Comparison of ENCODE assay signal across 19 cellular contexts in genomic region chr3:152293607-152294006, GRCh38. TPM values are rescaled to one million over a fixed set of nuclear protein-coding genes. Genes with fewer than 3 reads are reported as not detected.
DNase-seq lines count a peak whose midpoint lies in the region; ATAC-seq and TF ChIP-seq lines count a peak whose summit lies in the region.
"Had no signal": no experiment of that assay in that cellular context is flagged by ENCODE, and none has a peak within 500 bp of the region (broad histone marks: within the 10 kb centered on the region; RNA-seq: fewer than 3 reads in every experiment).

No MANE protein-coding gene starts in this region.

- peak overlapping the region; percentile 82 for H3K27ac Mint-ChIP-seq in CD4-positive, alpha-beta T cell
- peak overlapping the region; percentile 64; the same call in 1 of the 2 replicates for H3K27ac Mint-ChIP-seq in HFFc6
- H3K27ac Mint-ChIP-seq in activated naive CD8-positive, alpha-beta T cell treated with anti-CD3 and anti-CD28 coated beads, Interleukin-2, amount 50 U/mL, for 24 hours, result peak overlapping the region; percentile 54
- peak overlapping the region; percentile 76 to 82 for H3K27ac Mint-ChIP-seq in natural killer cell
- H3K27ac Mint-ChIP-seq: neural progenitor cell had no signal

- peaks cover 76% of the 10 kb centered on the region for H3K4me1 Mint-ChIP-seq in CD4-positive, alpha-beta T cell (ENCODE audit: low read depth)
- peaks cover 78% of the 10 kb centered on the region for H3K4me1 Mint-ChIP-seq in HFFc6 (ENCODE audit: low read depth)
- peaks cover 87% of the 10 kb centered on the region for H3K4me1 Mint-ChIP-seq in activated naive CD8-positive, alpha-beta T cell treated with anti-CD3 and anti-CD28 coated beads, Interleukin-2, amount 50 U/mL, for 24 hours
- H3K4me1 Mint-ChIP-seq in natural killer cell, result peaks cover 70 to 82% of the 10 kb centered on the region in 2 donors

- H3K27me3 ChIP-seq in CD4-positive, alpha-beta T cell (ENCODE audit: control insufficient read depth, insufficient read depth, low read length), result no peaks in the 10 kb centered on the region
- H3K27me3 ChIP-seq: esophagus squamous epithelium, neural progenitor cell had no signal

- POLR2A ChIA-PET in CD4-positive, alpha-beta T cell (lab: Charles Lee), result interaction anchor here (0.6 kb wide), 1 partner anchor 24 kb away, joined by 5 read pairs; no protein-coding TSS in a partner anchor

- no peaks in the 10 kb centered on the region for H3K9me3 ChIP-seq in CD4-positive, alpha-beta T cell (ENCODE audit: control insufficient read depth, low read length)
- H3K9me3 ChIP-seq: esophagus squamous epithelium, HAP-1, prostate gland had no signal

- no peak for DNase-seq in CD4-positive, alpha-beta T cell
- no peak for DNase-seq in HFFc6
- no peak for DNase-seq in activated naive CD8-positive, alpha-beta T cell treated with anti-CD3 and anti-CD28 coated beads, Interleukin-2, amount 50 U/mL, for 24 hours
- no peak for DNase-seq in natural killer cell
- DNase-seq in superior temporal gyrus (ENCODE audit: extremely low spot score), result no peak
- DNase-seq: activated CD4-positive, alpha-beta T cell treated with anti-CD3 and anti-CD28 coated beads for 1 hour; activated naive CD8-positive, alpha-beta T cell treated with anti-CD3 and anti-CD28 coated beads, Interleukin-2, amount 10 ng/mL, durations not matched to agents 7 days and 5 days; Calu3; esophagus squamous epithelium; NCI-H1417 treated with DMSO at 0.1 percent for 48 hours; NCI-H524; stimulated activated CD4-positive, alpha-beta T cell treated with anti-CD3 and anti-CD28 coated beads, Interleukin-2, amount 100 ng/mL, for 24 hours; stimulated activated naive CD4-positive, alpha-beta T cell; SW 1271 had no signal

- CTCF ChIA-PET in CD4-positive, alpha-beta T cell (lab: Charles Lee), result no interaction called here

- no peaks in the 10 kb centered on the region for H3K27me3 Mint-ChIP-seq in CD4-positive, alpha-beta T cell
- no peaks in the 10 kb centered on the region; the same call in 1 of the 2 replicates for H3K27me3 Mint-ChIP-seq in HFFc6 (ENCODE audit: insufficient read depth)
- H3K27me3 Mint-ChIP-seq in activated naive CD8-positive, alpha-beta T cell treated with anti-CD3 and anti-CD28 coated beads, Interleukin-2, amount 50 U/mL, for 24 hours, result no peaks in the 10 kb centered on the region
- H3K27me3 Mint-ChIP-seq in natural killer cell (ENCODE audit: low read depth in 2 of 2), result no peaks in the 10 kb centered on the region
- H3K27me3 Mint-ChIP-seq: activated naive CD8-positive, alpha-beta T cell treated with anti-CD3 and anti-CD28 coated beads, Interleukin-2, amount 10 ng/mL, durations not matched to agents 7 days and 5 days had no signal

- ATAC-seq in CD4-positive, alpha-beta T cell (ENCODE audit: poor library complexity), result no peak
- no peak for ATAC-seq in activated naive CD8-positive, alpha-beta T cell treated with anti-CD3 and anti-CD28 coated beads, Interleukin-2, amount 50 U/mL, for 24 hours
- ATAC-seq in natural killer cell (no peak), GM18517 (IDR thresholded peaks at IDR 0.05; ENCODE audit: unreplicated experiment) (no peak), HG03342 (IDR thresholded peaks at IDR 0.05; ENCODE audit: unreplicated experiment) (no peak)

- intact Hi-C loops in CD4-positive, alpha-beta T cell (cut with DNase I, micrococcal nuclease), result loop anchor here in 1 of 2 experiments (2.0 kb wide), 1 partner anchor 15 kb away; no protein-coding TSS in a partner anchor
- intact Hi-C loops in natural killer cell (cut with micrococcal nuclease), result no loop called here

- H3K4me3 Mint-ChIP-seq in CD4-positive, alpha-beta T cell, result peak overlapping the region; percentile 58
- H3K4me3 Mint-ChIP-seq in HFFc6 (no peak overlapping the region), natural killer cell (peak overlapping the region; percentile 45)
- H3K4me3 Mint-ChIP-seq in activated naive CD8-positive, alpha-beta T cell treated with anti-CD3 and anti-CD28 coated beads, Interleukin-2, amount 50 U/mL, for 24 hours, result no peak overlapping the region
- H3K4me3 Mint-ChIP-seq: neural progenitor cell had no signal

- H3K27ac ChIP-seq in CD4-positive, alpha-beta T cell (ENCODE audit: low read depth, low read length), result no peak overlapping the region
- H3K27ac ChIP-seq: esophagus squamous epithelium, neural progenitor cell, prostate gland had no signal

- peaks cover 33% of the 10 kb centered on the region for H3K36me3 Mint-ChIP-seq in CD4-positive, alpha-beta T cell (ENCODE audit: low read depth)
- H3K36me3 Mint-ChIP-seq in HFFc6 (ENCODE audit: low read depth), result peaks cover 34% of the 10 kb centered on the region
- peaks cover 10% of the 10 kb centered on the region for H3K36me3 Mint-ChIP-seq in activated naive CD8-positive, alpha-beta T cell treated with anti-CD3 and anti-CD28 coated beads, Interleukin-2, amount 50 U/mL, for 24 hours (ENCODE audit: low read depth)
- H3K36me3 Mint-ChIP-seq in natural killer cell, result no peaks in the 10 kb centered on the region

- TF ChIP-seq CTCF in CD4-positive, alpha-beta T cell (IDR thresholded peaks at IDR 0.05), result no peak
- TF ChIP-seq CTCF in HFFc6 (IDR thresholded peaks at IDR 0.05) (no peak), natural killer cell (IDR thresholded peaks at IDR 0.05) (no peak)

- no peaks in the 10 kb centered on the region for H3K9me3 Mint-ChIP-seq in CD4-positive, alpha-beta T cell
- H3K9me3 Mint-ChIP-seq in HFFc6, result no peaks in the 10 kb centered on the region
- no peaks in the 10 kb centered on the region for H3K9me3 Mint-ChIP-seq in activated naive CD8-positive, alpha-beta T cell treated with anti-CD3 and anti-CD28 coated beads, Interleukin-2, amount 50 U/mL, for 24 hours
- H3K9me3 Mint-ChIP-seq in natural killer cell, result no peaks in the 10 kb centered on the region
- H3K9me3 Mint-ChIP-seq: activated naive CD8-positive, alpha-beta T cell treated with anti-CD3 and anti-CD28 coated beads, Interleukin-2, amount 10 ng/mL, durations not matched to agents 7 days and 5 days had no signal

RNA-seq across cellular contexts. Expression of gene MBNL1, which starts 24.9 kb away (rescaled TPM):
- 100 to 1,000 TPM; 551 to 561 TPM for total RNA-seq in CD4-positive, alpha-beta T cell
- total RNA-seq in HFFc6 (2021; fragmentation: NEBNext Ultra II Directional; extraction: Animal tissue kit (Norgen Biotek cat#: 25700)), result 100 to 1,000 TPM; 200 to 291 (median 244) TPM
- total RNA-seq in natural killer cell, result 100 to 1,000 TPM; 600 to 704 (median 607) TPM

Comparison
In these comparisons a context has a peak if more than half of its experiments do, and no peak if none do; other contexts are left out.
1. H3K4me3 Mint-ChIP-seq: peak in CD4-positive, alpha-beta T cell (single experiment) and natural killer cell (single experiment); none in HFFc6 (single experiment) and activated naive CD8-positive, alpha-beta T cell treated with anti-CD3 and anti-CD28 coated beads, Interleukin-2, amount 50 U/mL, for 24 hours (single experiment).
2. Peak in every context shown above with its lines, with median percentiles within 50 percentile points of each other: H3K27ac Mint-ChIP-seq.